In genomic region chr22:33539902-33540751, GRCh38 we compare ENCODE assay signal across 12 cellular contexts.
DNase-seq lines count a peak whose midpoint lies in the region; ATAC-seq and TF ChIP-seq lines count a peak whose summit lies in the region.
"Had no signal": no experiment of that assay in that cellular context is flagged by ENCODE, and none has a peak within 500 bp of the region (broad histone marks: within the 10 kb centered on the region; RNA-seq: fewer than 3 reads in every experiment).

No MANE protein-coding gene starts in this region.

- ATAC-seq in heart left ventricle (peak; percentile 38 to 71 (median 60)), HG03520 (IDR thresholded peaks at IDR 0.05; ENCODE audit: unreplicated experiment) (no peak), HG02623 (IDR thresholded peaks at IDR 0.05; ENCODE audit: unreplicated experiment) (no peak)
- ATAC-seq: activated naive CD4-positive, alpha-beta T cell treated with anti-CD3 and anti-CD28 coated beads, Interleukin-2, amount 50 U/mL, for 72 hours; CD8-positive, alpha-beta T cell had no signal

- TF ChIP-seq CTCF in OCI-LY3 (IDR thresholded peaks at IDR 0.05; ENCODE audit: low read depth, low read length) (no peak), heart left ventricle (IDR thresholded peaks at IDR 0.05) (no peak)

- H3K79me2 ChIP-seq in OCI-LY3 (ENCODE audit: low read length), result no peaks in the 10 kb centered on the region

- TF ChIP-seq POLR2A in heart left ventricle (IDR thresholded peaks at IDR 0.05), result no peak

- H3K27ac ChIP-seq in BLaER1 treated with 17β-estradiol and CSF1 and Interleukin-3, amounts not matched to agents 10 nM and 100 nM, result peak overlapping the region in 8 of 11 experiments; percentile 7 to 40 (median 30); a peak in 8 of 22 replicates
- H3K27ac ChIP-seq in OCI-LY3 (ENCODE audit: low read length) (no peak overlapping the region), heart left ventricle (peak overlapping the region in 10 of 12 donors; percentile 1 to 74 (median 54))

- H2AFZ ChIP-seq in OCI-LY3 (ENCODE audit: low read depth, low read length), result no peak overlapping the region

- H3K4me3 ChIP-seq in BLaER1 treated with 17β-estradiol and CSF1 and Interleukin-3, amounts not matched to agents 10 nM and 100 nM, result no peak overlapping the region
- H3K4me3 ChIP-seq in OCI-LY3 (ENCODE audit: low read length), result no peak overlapping the region
- H3K4me3 ChIP-seq in heart left ventricle, result no peak overlapping the region

- DNase-seq in heart left ventricle (peak; percentile 35 to 74 (median 57)), posterior vena cava (ENCODE audit: low spot score) (peak; percentile 86), activated T-cell treated with anti-CD3 and anti-CD28 coated beads for 4 hours (no peak)
- no peak for DNase-seq in activated naive CD4-positive, alpha-beta T cell treated with anti-CD3 and anti-CD28 coated beads, Interleukin-2, amount 50 U/mL, for 16 hours
- DNase-seq: CD8-positive, alpha-beta T cell; NCI-H2107; T-helper 2 cell had no signal

- peaks cover 0 to 4% (median 0%) of the 10 kb centered on the region in 11 experiments; a peak in 7 of 22 replicates for H3K9me3 ChIP-seq in BLaER1 treated with 17β-estradiol and CSF1 and Interleukin-3, amounts not matched to agents 10 nM and 100 nM (replicated peaks in 1 of 11)
- no peaks in the 10 kb centered on the region for H3K9me3 ChIP-seq in OCI-LY3 (ENCODE audit: insufficient read depth, low read length)
- H3K9me3 ChIP-seq in heart left ventricle, result no peaks in the 10 kb centered on the region

- intact Hi-C loops in heart left ventricle (cut with DNase I), result no loop called here
- intact Hi-C loops in posterior vena cava (cut with DNase I), result no loop called here

- no peak overlapping the region for H3K9ac ChIP-seq in BLaER1 treated with 17β-estradiol and CSF1 and Interleukin-3, amounts not matched to agents 10 nM and 100 nM
- no peak overlapping the region for H3K9ac ChIP-seq in OCI-LY3 (ENCODE audit: low read length)

- H3K4me1 ChIP-seq in BLaER1 treated with 17β-estradiol and CSF1 and Interleukin-3, amounts not matched to agents 10 nM and 100 nM, result peaks cover 20 to 71% (median 60%) of the 10 kb centered on the region in 10 experiments
- H3K4me1 ChIP-seq in OCI-LY3 (ENCODE audit: low read length), result peaks cover 11% of the 10 kb centered on the region
- peaks cover 3 to 70% (median 46%) of the 10 kb centered on the region in 12 donors for H3K4me1 ChIP-seq in heart left ventricle

- H3K4me2 ChIP-seq in BLaER1 treated with 17β-estradiol and CSF1 and Interleukin-3, amounts not matched to agents 10 nM and 100 nM, result peak overlapping the region in 10 of 11 experiments; percentile 30 to 68 (median 46); a peak in 19 of 22 replicates
- H3K4me2 ChIP-seq in OCI-LY3 (ENCODE audit: low read length), result peak overlapping the region; percentile 20

- H3K36me3 ChIP-seq in BLaER1 treated with 17β-estradiol and CSF1 and Interleukin-3, amounts not matched to agents 10 nM and 100 nM, result peaks cover 0 to 31% (median 4%) of the 10 kb centered on the region in 11 experiments; a peak in 6 of 22 replicates
- no peaks in the 10 kb centered on the region for H3K36me3 ChIP-seq in OCI-LY3 (replicated peaks; ENCODE audit: low read depth, low read length)
- H3K36me3 ChIP-seq in heart left ventricle, result no peaks in the 10 kb centered on the region

- WGBS in heart left ventricle, 4 donors, result 15 to 36% (median 23%) methylated on average over 8 of the region's 8 CpGs

- H4K20me1 ChIP-seq in BLaER1 treated with 17β-estradiol and CSF1 and Interleukin-3, amounts not matched to agents 10 nM and 100 nM, result no peaks in the 10 kb centered on the region
- peaks cover 14% of the 10 kb centered on the region; the same call in 1 of the 2 replicates for H4K20me1 ChIP-seq in OCI-LY3 (ENCODE audit: insufficient read depth, low read length)

- no peaks in the 10 kb centered on the region for H3K27me3 ChIP-seq in BLaER1 treated with 17β-estradiol and CSF1 and Interleukin-3, amounts not matched to agents 10 nM and 100 nM
- no peaks in the 10 kb centered on the region for H3K27me3 ChIP-seq in OCI-LY3 (ENCODE audit: low read depth, low read length)
- H3K27me3 ChIP-seq in heart left ventricle, result no peaks in the 10 kb centered on the region

Comparison
In these comparisons a context has a peak if more than half of its experiments do, and no peak if none do; other contexts are left out.
1. ATAC-seq: peak in heart left ventricle (4 of 4); none in HG03520 (single experiment) and HG02623 (single experiment).
2. DNase-seq: peak in heart left ventricle (5 of 5) and posterior vena cava (single experiment); none in activated T-cell treated with anti-CD3 and anti-CD28 coated beads for 4 hours (single experiment) and activated naive CD4-positive, alpha-beta T cell treated with anti-CD3 and anti-CD28 coated beads, Interleukin-2, amount 50 U/mL, for 16 hours (single experiment).